Comparison of ENCODE assay signal across 8 cellular contexts in the genomic region with DNA sequence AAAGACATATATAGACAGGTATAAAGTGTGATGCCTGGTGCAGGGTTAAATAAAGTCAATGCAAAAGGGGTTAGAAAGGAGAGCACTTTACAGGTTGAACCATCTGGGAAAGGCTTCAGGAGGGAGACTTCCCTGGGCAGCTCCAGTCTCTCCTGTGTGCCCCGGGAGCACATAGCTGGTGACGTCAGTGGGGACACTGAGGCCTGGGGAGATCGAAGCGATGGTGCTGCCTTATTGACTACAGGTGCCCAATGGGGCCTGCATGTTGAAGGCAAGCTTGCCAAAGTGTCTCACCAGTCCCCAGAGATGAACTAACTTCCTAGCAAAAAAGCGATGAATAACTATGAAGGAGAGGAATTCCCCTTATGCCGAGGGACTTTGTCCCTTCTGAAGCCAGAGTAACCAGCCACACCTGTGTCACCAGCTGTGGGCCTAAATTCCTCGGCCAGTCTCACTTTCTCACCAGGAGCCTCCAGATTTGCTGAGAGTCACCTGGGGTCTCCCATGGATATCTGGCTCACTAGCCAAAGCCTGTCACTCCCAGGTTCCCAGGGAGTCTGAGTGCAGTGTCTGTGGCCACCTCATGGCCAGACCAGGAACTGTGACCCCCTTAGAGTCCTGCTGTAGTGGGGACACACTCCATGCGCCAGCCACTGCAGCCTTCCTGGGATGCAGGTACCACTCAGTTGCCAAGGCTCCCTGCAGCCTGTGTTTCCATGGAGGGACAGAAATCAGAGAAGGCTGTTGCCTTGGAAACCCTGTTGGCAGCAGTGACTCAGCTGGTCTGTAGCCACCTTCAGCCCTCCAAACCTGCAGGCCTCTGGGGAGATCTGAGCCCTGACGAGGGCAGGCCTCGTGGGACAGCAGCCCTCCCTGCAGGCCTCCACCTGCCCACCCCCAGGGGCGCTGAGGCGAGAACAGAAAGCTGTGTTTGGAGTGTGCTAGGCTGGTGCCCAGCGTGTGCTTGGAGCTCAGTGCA.
DNase-seq lines count a peak whose midpoint lies in the region; ATAC-seq and TF ChIP-seq lines count a peak whose summit lies in the region.

No MANE protein-coding gene starts in this region.

- H3K4me3 ChIP-seq in adipocyte (ENCODE audit: low read length), result no peak overlapping the region

- no peaks in the 10 kb centered on the region for H3K27me3 ChIP-seq in adipocyte (replicated peaks; ENCODE audit: control insufficient read depth, insufficient read depth, low read length)

- H3K36me3 Mint-ChIP-seq in nephron (ENCODE audit: low read depth), result peaks cover 44% of the 10 kb centered on the region

- ATAC-seq in GM19467 (IDR thresholded peaks at IDR 0.05; ENCODE audit: unreplicated experiment) (no peak), GM19328 (IDR thresholded peaks at IDR 0.05; ENCODE audit: unreplicated experiment) (no peak), GM18498 (IDR thresholded peaks at IDR 0.05; ENCODE audit: unreplicated experiment) (no peak)

- H3K36me3 ChIP-seq in adipocyte (ENCODE audit: control insufficient read depth, insufficient read depth, low read length, severe bottlenecking), result peaks cover 64% of the 10 kb centered on the region

- peaks cover 16% of the 10 kb centered on the region for H3K9me3 Mint-ChIP-seq in nephron

- peaks cover under 1% of the 10 kb centered on the region for H3K4me1 ChIP-seq in adipocyte (ENCODE audit: control insufficient read depth, insufficient read depth, low read length)

- H3K4me3 Mint-ChIP-seq in nephron, result no peak overlapping the region

- H3K27me3 Mint-ChIP-seq in nephron (ENCODE audit: low read depth), result peaks cover 4% of the 10 kb centered on the region

- peak; percentile 41 for TF ChIP-seq CTCF in GM12873 (IDR thresholded peaks at IDR 0.05; ENCODE audit: insufficient read depth, low read depth, low read length, missing control alignments)
- TF ChIP-seq CTCF in nephron (IDR thresholded peaks at IDR 0.05; ENCODE audit: unreplicated experiment in 3 of 3), result peak; percentile 32 to 41 (median 37)

- H3K9me3 ChIP-seq in adipocyte (ENCODE audit: control insufficient read depth, low read length), result peaks cover 9% of the 10 kb centered on the region

- peaks cover 5% of the 10 kb centered on the region for H3K4me1 Mint-ChIP-seq in nephron

- no peak overlapping the region for H3K9ac ChIP-seq in adipocyte (ENCODE audit: low read length)

- DNase-seq in HK-2 (ENCODE audit: unreplicated experiment) (peak; percentile 13), adipocyte (ENCODE audit: low read depth) (peak; percentile 12)
- no peak for DNase-seq in activated CD4-positive, alpha-beta T cell treated with anti-CD3 and anti-CD28 coated beads, Interleukin-2, amount 50 U/mL, for 4 hours

- no peak overlapping the region for H3K27ac Mint-ChIP-seq in nephron

Comparison
In these comparisons a context has a peak if more than half of its experiments do, and no peak if none do; other contexts are left out.
1. DNase-seq: peak in HK-2 (single experiment) and adipocyte (single experiment); none in activated CD4-positive, alpha-beta T cell treated with anti-CD3 and anti-CD28 coated beads, Interleukin-2, amount 50 U/mL, for 4 hours (0 of 2).